ENCODE assay signal across 1 cellular context in the genomic region with DNA sequence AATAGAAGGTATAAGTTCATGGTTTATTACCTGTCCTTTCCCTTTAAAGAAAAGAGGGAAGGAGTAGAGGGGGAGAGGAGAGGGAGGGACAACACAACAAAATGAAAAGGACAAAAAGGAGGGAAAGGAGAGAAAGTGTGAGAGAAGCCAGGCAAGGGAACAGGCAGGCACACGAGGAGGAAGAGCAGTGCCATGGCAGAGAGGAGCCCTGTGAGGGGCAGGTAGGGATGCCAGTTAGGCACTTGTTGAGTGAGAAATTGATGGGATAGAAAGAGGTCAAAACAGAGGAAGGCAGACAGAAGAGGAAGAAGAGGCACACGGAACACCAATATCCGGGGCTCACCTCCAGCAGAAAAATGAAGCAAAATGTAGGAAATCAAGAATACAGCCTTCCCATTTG.
TF ChIP-seq lines count a peak whose summit lies in the region.

No MANE protein-coding gene starts in this region.

TF ChIP-seq in K562, 482 proteins besides CTCF, POLR2A, EP300 and RAD21 (continued from another document and continues in another):
- TF ChIP-seq CEBPG (CRISPR knock-in tag; IDR thresholded peaks at IDR 0.05) (no peak), CEBPG (tag; conservative IDR thresholded peaks at IDR 0.05 in 1 of 2, IDR thresholded peaks at IDR 0.05 in 1 of 2) (0 out of 4 replicates have a peak, but pooled peaks of 1 of the 2 experiments have one; percentile 4), CXXC5 (CRISPR knock-in tag; IDR thresholded peaks at IDR 0.05) (peak; percentile 60), SMAD4 (CRISPR knock-in tag; conservative IDR thresholded peaks at IDR 0.05) (peak; percentile 82), CBX2 (IDR thresholded peaks at IDR 0.05; ENCODE audit: insufficient read depth, low read length, poor library complexity, severe bottlenecking) (no peak), SRSF1 (IDR thresholded peaks at IDR 0.05; ENCODE audit: low read depth, low read length) (no peak), SPI1 (IDR thresholded peaks at IDR 0.05; ENCODE audit: borderline replicate concordance, low read depth, low read length) (no peak), PHTF2 (CRISPR knock-in tag; IDR thresholded peaks at IDR 0.05) (no peak), HOXB6 (CRISPR knock-in tag; IDR thresholded peaks at IDR 0.05; ENCODE audit: borderline replicate concordance) (no peak), RNF2 (IDR thresholded peaks at IDR 0.05) (no peak), TBL1XR1 (IDR thresholded peaks at IDR 0.05; ENCODE audit: low read length in 2 of 2) (no peak), MTF1 (CRISPR knock-in tag; IDR thresholded peaks at IDR 0.05; ENCODE audit: borderline replicate concordance) (0 out of 2 replicates have a peak, but pooled peaks have one; percentile 21), JUND (IDR thresholded peaks at IDR 0.05; ENCODE audit: borderline replicate concordance, low read depth, low read length) (no peak), JUND (tag; IDR thresholded peaks at IDR 0.05; ENCODE audit: borderline replicate concordance, low read depth, low read length) (no peak), SREBF2 (CRISPR knock-in tag; IDR thresholded peaks at IDR 0.05) (no peak), ZNF583 (CRISPR knock-in tag; IDR thresholded peaks at IDR 0.05) (peak; percentile 74), EP400 (IDR thresholded peaks at IDR 0.05) (no peak), NFIC (IDR thresholded peaks at IDR 0.05) (0 out of 2 replicates have a peak, but pooled peaks have one; percentile 9)
- TF ChIP-seq, protein P1, sequence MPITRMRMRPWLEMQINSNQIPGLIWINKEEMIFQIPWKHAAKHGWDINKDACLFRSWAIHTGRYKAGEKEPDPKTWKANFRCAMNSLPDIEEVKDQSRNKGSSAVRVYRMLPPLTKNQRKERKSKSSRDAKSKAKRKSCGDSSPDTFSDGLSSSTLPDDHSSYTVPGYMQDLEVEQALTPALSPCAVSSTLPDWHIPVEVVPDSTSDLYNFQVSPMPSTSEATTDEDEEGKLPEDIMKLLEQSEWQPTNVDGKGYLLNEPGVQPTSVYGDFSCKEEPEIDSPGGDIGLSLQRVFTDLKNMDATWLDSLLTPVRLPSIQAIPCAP (CRISPR knock-in tag; IDR thresholded peaks at IDR 0.05; ENCODE audit: borderline replicate concordance): no peak
- TF ChIP-seq, protein P2, sequence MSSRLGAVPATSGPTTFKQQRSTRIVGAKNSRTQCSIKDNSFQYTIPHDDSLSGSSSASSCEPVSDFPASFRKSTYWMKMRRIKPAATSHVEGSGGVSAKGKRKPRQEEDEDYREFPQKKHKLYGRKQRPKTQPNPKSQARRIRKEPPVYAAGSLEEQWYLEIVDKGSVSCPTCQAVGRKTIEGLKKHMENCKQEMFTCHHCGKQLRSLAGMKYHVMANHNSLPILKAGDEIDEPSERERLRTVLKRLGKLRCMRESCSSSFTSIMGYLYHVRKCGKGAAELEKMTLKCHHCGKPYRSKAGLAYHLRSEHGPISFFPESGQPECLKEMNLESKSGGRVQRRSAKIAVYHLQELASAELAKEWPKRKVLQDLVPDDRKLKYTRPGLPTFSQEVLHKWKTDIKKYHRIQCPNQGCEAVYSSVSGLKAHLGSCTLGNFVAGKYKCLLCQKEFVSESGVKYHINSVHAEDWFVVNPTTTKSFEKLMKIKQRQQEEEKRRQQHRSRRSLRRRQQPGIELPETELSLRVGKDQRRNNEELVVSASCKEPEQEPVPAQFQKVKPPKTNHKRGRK (tag; IDR thresholded peaks at IDR 0.05): 0 out of 2 replicates have a peak, but pooled peaks have one; percentile 59
- TF ChIP-seq, protein P3, sequence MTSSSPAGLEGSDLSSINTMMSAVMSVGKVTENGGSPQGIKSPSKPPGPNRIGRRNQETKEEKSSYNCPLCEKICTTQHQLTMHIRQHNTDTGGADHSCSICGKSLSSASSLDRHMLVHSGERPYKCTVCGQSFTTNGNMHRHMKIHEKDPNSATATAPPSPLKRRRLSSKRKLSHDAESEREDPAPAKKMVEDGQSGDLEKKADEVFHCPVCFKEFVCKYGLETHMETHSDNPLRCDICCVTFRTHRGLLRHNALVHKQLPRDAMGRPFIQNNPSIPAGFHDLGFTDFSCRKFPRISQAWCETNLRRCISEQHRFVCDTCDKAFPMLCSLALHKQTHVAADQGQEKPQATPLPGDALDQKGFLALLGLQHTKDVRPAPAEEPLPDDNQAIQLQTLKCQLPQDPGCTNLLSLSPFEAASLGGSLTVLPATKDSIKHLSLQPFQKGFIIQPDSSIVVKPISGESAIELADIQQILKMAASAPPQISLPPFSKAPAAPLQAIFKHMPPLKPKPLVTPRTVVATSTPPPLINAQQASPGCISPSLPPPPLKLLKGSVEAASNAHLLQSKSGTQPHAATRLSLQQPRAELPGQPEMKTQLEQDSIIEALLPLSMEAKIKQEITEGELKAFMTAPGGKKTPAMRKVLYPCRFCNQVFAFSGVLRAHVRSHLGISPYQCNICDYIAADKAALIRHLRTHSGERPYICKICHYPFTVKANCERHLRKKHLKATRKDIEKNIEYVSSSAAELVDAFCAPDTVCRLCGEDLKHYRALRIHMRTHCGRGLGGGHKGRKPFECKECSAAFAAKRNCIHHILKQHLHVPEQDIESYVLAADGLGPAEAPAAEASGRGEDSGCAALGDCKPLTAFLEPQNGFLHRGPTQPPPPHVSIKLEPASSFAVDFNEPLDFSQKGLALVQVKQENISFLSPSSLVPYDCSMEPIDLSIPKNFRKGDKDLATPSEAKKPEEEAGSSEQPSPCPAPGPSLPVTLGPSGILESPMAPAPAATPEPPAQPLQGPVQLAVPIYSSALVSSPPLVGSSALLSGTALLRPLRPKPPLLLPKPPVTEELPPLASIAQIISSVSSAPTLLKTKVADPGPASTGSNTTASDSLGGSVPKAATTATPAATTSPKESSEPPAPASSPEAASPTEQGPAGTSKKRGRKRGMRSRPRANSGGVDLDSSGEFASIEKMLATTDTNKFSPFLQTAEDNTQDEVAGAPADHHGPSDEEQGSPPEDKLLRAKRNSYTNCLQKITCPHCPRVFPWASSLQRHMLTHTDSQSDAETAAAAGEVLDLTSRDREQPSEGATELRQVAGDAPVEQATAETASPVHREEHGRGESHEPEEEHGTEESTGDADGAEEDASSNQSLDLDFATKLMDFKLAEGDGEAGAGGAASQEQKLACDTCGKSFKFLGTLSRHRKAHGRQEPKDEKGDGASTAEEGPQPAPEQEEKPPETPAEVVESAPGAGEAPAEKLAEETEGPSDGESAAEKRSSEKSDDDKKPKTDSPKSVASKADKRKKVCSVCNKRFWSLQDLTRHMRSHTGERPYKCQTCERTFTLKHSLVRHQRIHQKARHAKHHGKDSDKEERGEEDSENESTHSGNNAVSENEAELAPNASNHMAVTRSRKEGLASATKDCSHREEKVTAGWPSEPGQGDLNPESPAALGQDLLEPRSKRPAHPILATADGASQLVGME (CRISPR knock-in tag; IDR thresholded peaks at IDR 0.05): 0 out of 2 replicates have a peak, but pooled peaks have one; percentile 24
- TF ChIP-seq, protein P4, sequence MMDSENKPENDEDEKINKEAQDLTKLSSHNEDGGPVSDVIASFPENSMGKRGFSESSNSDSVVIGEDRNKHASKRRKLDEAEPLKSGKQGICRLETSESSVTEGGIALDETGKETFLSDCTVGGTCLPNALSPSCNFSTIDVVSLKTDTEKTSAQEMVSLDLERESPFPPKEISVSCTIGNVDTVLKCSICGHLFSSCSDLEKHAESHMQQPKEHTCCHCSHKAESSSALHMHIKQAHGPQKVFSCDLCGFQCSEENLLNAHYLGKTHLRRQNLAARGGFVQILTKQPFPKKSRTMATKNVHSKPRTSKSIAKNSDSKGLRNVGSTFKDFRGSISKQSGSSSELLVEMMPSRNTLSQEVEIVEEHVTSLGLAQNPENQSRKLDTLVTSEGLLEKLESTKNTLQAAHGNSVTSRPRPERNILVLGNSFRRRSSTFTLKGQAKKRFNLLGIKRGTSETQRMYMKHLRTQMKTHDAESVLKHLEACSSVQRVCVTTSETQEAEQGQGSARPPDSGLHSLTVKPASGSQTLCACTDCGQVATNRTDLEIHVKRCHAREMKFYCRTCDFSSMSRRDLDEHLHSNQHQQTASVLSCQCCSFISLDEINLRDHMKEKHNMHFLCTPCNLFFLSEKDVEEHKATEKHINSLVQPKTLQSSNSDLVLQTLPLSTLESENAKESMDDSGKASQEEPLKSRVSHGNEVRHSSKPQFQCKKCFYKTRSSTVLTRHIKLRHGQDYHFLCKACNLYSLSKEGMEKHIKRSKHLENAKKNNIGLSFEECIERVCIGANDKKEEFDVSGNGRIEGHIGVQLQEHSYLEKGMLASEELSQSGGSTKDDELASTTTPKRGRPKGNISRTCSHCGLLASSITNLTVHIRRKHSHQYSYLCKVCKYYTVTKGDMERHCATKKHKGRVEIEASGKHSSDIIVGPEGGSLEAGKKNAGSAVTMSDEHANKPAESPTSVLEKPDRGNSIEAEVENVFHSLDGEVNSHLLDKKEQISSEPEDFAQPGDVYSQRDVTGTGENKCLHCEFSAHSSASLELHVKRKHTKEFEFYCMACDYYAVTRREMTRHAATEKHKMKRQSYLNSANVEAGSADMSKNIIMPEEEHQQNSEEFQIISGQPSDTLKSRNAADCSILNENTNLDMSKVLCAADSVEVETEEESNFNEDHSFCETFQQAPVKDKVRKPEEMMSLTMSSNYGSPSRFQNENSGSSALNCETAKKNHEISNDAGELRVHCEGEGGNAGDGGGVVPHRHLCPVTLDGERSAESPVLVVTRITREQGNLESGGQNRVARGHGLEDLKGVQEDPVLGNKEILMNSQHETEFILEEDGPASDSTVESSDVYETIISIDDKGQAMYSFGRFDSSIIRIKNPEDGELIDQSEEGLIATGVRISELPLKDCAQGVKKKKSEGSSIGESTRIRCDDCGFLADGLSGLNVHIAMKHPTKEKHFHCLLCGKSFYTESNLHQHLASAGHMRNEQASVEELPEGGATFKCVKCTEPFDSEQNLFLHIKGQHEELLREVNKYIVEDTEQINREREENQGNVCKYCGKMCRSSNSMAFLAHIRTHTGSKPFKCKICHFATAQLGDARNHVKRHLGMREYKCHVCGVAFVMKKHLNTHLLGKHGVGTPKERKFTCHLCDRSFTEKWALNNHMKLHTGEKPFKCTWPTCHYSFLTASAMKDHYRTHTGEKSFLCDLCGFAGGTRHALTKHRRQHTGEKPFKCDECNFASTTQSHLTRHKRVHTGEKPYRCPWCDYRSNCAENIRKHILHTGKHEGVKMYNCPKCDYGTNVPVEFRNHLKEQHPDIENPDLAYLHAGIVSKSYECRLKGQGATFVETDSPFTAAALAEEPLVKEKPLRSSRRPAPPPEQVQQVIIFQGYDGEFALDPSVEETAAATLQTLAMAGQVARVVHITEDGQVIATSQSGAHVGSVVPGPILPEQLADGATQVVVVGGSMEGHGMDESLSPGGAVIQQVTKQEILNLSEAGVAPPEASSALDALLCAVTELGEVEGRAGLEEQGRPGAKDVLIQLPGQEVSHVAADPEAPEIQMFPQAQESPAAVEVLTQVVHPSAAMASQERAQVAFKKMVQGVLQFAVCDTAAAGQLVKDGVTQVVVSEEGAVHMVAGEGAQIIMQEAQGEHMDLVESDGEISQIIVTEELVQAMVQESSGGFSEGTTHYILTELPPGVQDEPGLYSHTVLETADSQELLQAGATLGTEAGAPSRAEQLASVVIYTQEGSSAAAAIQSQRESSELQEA (IDR thresholded peaks at IDR 0.05; ENCODE audit: low read depth): no peak
- TF ChIP-seq, protein P5, sequence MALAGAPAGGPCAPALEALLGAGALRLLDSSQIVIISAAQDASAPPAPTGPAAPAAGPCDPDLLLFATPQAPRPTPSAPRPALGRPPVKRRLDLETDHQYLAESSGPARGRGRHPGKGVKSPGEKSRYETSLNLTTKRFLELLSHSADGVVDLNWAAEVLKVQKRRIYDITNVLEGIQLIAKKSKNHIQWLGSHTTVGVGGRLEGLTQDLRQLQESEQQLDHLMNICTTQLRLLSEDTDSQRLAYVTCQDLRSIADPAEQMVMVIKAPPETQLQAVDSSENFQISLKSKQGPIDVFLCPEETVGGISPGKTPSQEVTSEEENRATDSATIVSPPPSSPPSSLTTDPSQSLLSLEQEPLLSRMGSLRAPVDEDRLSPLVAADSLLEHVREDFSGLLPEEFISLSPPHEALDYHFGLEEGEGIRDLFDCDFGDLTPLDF (CRISPR knock-in tag; IDR thresholded peaks at IDR 0.05): no peak
